In genomic region chr9:38018964-38019602, GRCh38 we compare ENCODE assay signal across 10 cellular contexts. TPM values are rescaled to one million over a fixed set of nuclear protein-coding genes. Genes with fewer than 3 reads are reported as not detected.
DNase-seq lines count a peak whose midpoint lies in the region; ATAC-seq, FAIRE-seq and TF ChIP-seq lines count a peak whose summit lies in the region.
"Had no signal": no experiment of that assay in that cellular context is flagged by ENCODE, and none has a peak within 500 bp of the region (broad histone marks: within the 10 kb centered on the region; RNA-seq: fewer than 3 reads in every experiment).

No MANE protein-coding gene starts in this region.

- TF ChIP-seq POLR2A in A549 (IDR thresholded peaks at IDR 0.05; ENCODE audit: low read length): no peak

- peaks cover 4% of the 10 kb centered on the region for H3K36me3 ChIP-seq in bronchial epithelial cell (ENCODE audit: control insufficient read depth, insufficient read depth, low read length)
- H3K36me3 ChIP-seq in lung (ENCODE audit: control insufficient read depth in 2 of 2, insufficient read depth in 2 of 2, low read length in 2 of 2): peaks cover 0 to 10% of the 10 kb centered on the region in 2 donors
- H3K36me3 ChIP-seq: BLaER1 had no signal

- CTCF ChIA-PET in A549 (lab: Yijun Ruan, JAX): interaction anchor here (0.6 to 6.5 kb wide), 14 partner anchors 8 to 370 kb away, joined by 3 to 73 read pairs (median 4); partner anchors contain the start of gene SHB

- H3K27ac ChIP-seq in A549 (peak overlapping the region; percentile 96 to 97), lung (ENCODE audit: low read depth in 1 of 2, low read length in 1 of 2) (peak overlapping the region in 1 of 2 donors; percentile 53)
- H3K27ac ChIP-seq: BLaER1, parathyroid adenoma had no signal

- FAIRE-seq in A549 (lab: Jason Lieb, UNC) (peak; percentile 39), bronchial epithelial cell (lab: Jason Lieb, UNC) (no peak)

- TF ChIP-seq EP300 in A549 (IDR thresholded peaks at IDR 0.05): no peak

- WGBS in A549 (ENCODE audit: missing lambda C conversion rate): 5% methylated on average over 6 of the region's 6 CpGs
- 56 to 76% methylated on average over 6 of the region's 6 CpGs for WGBS in lung, 2 donors

- POLR2A ChIA-PET in A549 (lab: Yijun Ruan, JAX): interaction anchor here (0.6 to 1.2 kb wide), 3 partner anchors 11 to 53 kb away, joined by 3 to 8 read pairs (median 3); partner anchors contain the start of gene SHB

- H3K4me3 ChIP-seq in A549 (0 out of 3 replicates have a peak overlapping the region, but pooled peaks have one; percentile 0), bronchial epithelial cell (ENCODE audit: low read depth, low read length) (no peak overlapping the region), lung (no peak overlapping the region)
- H3K4me3 ChIP-seq: BLaER1 had no signal

- no peaks in the 10 kb centered on the region for H3K9me3 ChIP-seq in A549
- H3K9me3 ChIP-seq in lung (ENCODE audit: control insufficient read depth in 2 of 2, insufficient read depth in 1 of 2, low read length in 1 of 2): no peaks in the 10 kb centered on the region
- H3K9me3 ChIP-seq: BLaER1 had no signal

- peaks cover 85% of the 10 kb centered on the region for H3K4me1 ChIP-seq in A549
- peaks cover 19 to 26% of the 10 kb centered on the region in 2 donors for H3K4me1 ChIP-seq in lung (ENCODE audit: control insufficient read depth in 2 of 2, insufficient read depth in 2 of 2, low read length in 2 of 2)

- peak; percentile 84 to 89 for ATAC-seq in A549
- ATAC-seq in lung (ENCODE audit: insufficient read depth, low FRiP score): no peak

- TF ChIP-seq CTCF in A549 (IDR thresholded peaks at IDR 0.05): no peak
- TF ChIP-seq CTCF in bronchial epithelial cell (IDR thresholded peaks at IDR 0.05; ENCODE audit: insufficient read depth, low read length, severe bottlenecking): no peak
- no peak for TF ChIP-seq CTCF in lung (IDR thresholded peaks at IDR 0.05; ENCODE audit: control extremely low read depth, extremely low read depth)

- peak overlapping the region; percentile 90 for H3K4me2 ChIP-seq in A549
- H3K4me2 ChIP-seq: BLaER1 had no signal

- TF ChIP-seq RAD21 in A549 (conservative IDR thresholded peaks at IDR 0.05 in 1 of 2, IDR thresholded peaks at IDR 0.05 in 1 of 2): no peak; a peak in 1 of 5 replicates

- DNase-seq in A549 (ENCODE audit: low read depth in 1 of 2, low spot score in 1 of 2) (peak; percentile 73 to 77), NCI-H1436 (lab: John Stamatoyannopoulos, UW) (peak; percentile 66), bronchial epithelial cell (ENCODE audit: low read depth) (peak; percentile 86), lung (ENCODE audit: low spot score) (peak; percentile 64), DMS 273 (lab: John Stamatoyannopoulos, UW; ENCODE audit: unreplicated experiment) (no peak), NCI-H1694 treated with DMSO at 0.1 percent for 48 hours (lab: John Stamatoyannopoulos, UW) (no peak), NCI-H187 (lab: John Stamatoyannopoulos, UW) (no peak)
- no peak for DNase-seq in activated CD4-positive, alpha-beta T cell treated with anti-CD3 and anti-CD28 coated beads for 4 hours

- no peaks in the 10 kb centered on the region for H3K27me3 ChIP-seq in bronchial epithelial cell (ENCODE audit: control insufficient read depth, insufficient read depth, low read length)
- H3K27me3 ChIP-seq in lung (ENCODE audit: control insufficient read depth, insufficient read depth): no peaks in the 10 kb centered on the region
- H3K27me3 ChIP-seq: BLaER1 had no signal

TF ChIP-seq in A549, 52 proteins besides CTCF, POLR2A, EP300 and RAD21:
- TF ChIP-seq JUNB (IDR thresholded peaks at IDR 0.05) (peak; percentile 44; the same call in 1 of the 2 replicates), SMC3 (IDR thresholded peaks at IDR 0.05) (peak; percentile 20; the same call in 2 of the 3 replicates), REST (IDR thresholded peaks at IDR 0.05) (no peak), FOSL2 (IDR thresholded peaks at IDR 0.05) (0 out of 2 replicates have a peak, but pooled peaks have one; percentile 46), FOSL2 (CRISPR knock-in tag; IDR thresholded peaks at IDR 0.05) (peak; percentile 69), GATA3 (IDR thresholded peaks at IDR 0.05; ENCODE audit: borderline replicate concordance) (no peak)

RNA-seq across cellular contexts. Expression of gene SHB, which starts 49.9 kb away (rescaled TPM):
- polyA plus RNA-seq in A549 (2011; rRNA removed): 15.4 and 16.4 TPM in 2 replicates
- 20.9 and 25.8 TPM in 2 replicates for polyA plus RNA-seq in A549 (2012; cell fraction: cytosol; rRNA removed)
- polyA plus RNA-seq in A549 (2012; cell fraction: nucleus; rRNA removed): 18.9 and 20.7 TPM in 2 replicates
- 21.6 to 22.4 TPM (median 22.0 TPM) in 3 replicates for polyA plus RNA-seq in A549 (2017; fragmentation: RNase III; extraction: RNeasy Plus Mini Kit Qiagen cat#74134 plus additional on column Dnase treatment)
- polyA minus RNA-seq in A549 (2011; rRNA and poly(A)+ RNA removed): 23.8 and 23.9 TPM in 2 replicates
- total RNA-seq in bronchial epithelial cell: 14.5 and 16.6 TPM in 2 replicates
- 10 to 100 TPM; 14.8 to 32.3 TPM for total RNA-seq in lung
- 10 to 100 TPM; 10.8 to 13.9 TPM for polyA plus RNA-seq in lung

Comparison
In these comparisons a context has a peak if more than half of its experiments do, and no peak if none do; other contexts are left out.
1. DNase-seq: peak in A549 (2 of 2), NCI-H1436 (single experiment), bronchial epithelial cell (single experiment) and lung (single experiment); none in DMS 273 (single experiment), NCI-H1694 treated with DMSO at 0.1 percent for 48 hours (single experiment), NCI-H187 (0 of 2) and activated CD4-positive, alpha-beta T cell treated with anti-CD3 and anti-CD28 coated beads for 4 hours (0 of 2).